Comparison of ENCODE assay signal across 9 cellular contexts in genomic region chr15:81336568-81336967, GRCh38. TPM values are rescaled to one million over a fixed set of nuclear protein-coding genes. Genes with fewer than 3 reads are reported as not detected.
DNase-seq lines count a peak whose midpoint lies in the region; ATAC-seq and TF ChIP-seq lines count a peak whose summit lies in the region.
"Had no signal": no experiment of that assay in that cellular context is flagged by ENCODE, and none has a peak within 500 bp of the region (broad histone marks: within the 10 kb centered on the region; RNA-seq: fewer than 3 reads in every experiment).

No MANE protein-coding gene starts in this region.

- H3K4me3 ChIP-seq in mucosa of descending colon = no peak overlapping the region

- peaks cover 3% of the 10 kb centered on the region for H3K4me1 Mint-ChIP-seq in activated T-cell treated with anti-CD3 and anti-CD28 coated beads, Interleukin-2, amount 50 U/mL, for 4 hours (ENCODE audit: low read depth)

- no peaks in the 10 kb centered on the region for H3K9me3 Mint-ChIP-seq in activated T-cell treated with anti-CD3 and anti-CD28 coated beads, Interleukin-2, amount 50 U/mL, for 4 hours

- intact Hi-C loops in mucosa of descending colon (cut with DNase I, micrococcal nuclease) = loop anchor here in 1 of 2 donors (10.0 kb wide), 1 partner anchor 62 kb away; no protein-coding TSS in a partner anchor
- intact Hi-C loops in sciatic nerve (cut with DNase I) = no loop called here

- DNase-seq in ELR (ENCODE audit: low read depth) (peak; percentile 51), HT-29 (ENCODE audit: low spot score) (peak; percentile 17), mucosa of descending colon (peak in 1 of 3 donors; percentile 52), AG20443 (ENCODE audit: low spot score) (no peak), sciatic nerve (ENCODE audit: low spot score) (no peak), COLO668 (lab: John Stamatoyannopoulos, UW; ENCODE audit: unreplicated experiment) (no peak)
- DNase-seq in activated T-cell treated with anti-CD3 and anti-CD28 coated beads, Interleukin-2, amount 50 U/mL, for 4 hours = peak; percentile 41

- H3K4me1 ChIP-seq in mucosa of descending colon (ENCODE audit: low read depth) = peaks cover 6% of the 10 kb centered on the region

- no peak for TF ChIP-seq CTCF in mucosa of descending colon (IDR thresholded peaks at IDR 0.05)

- no peaks in the 10 kb centered on the region for H3K9me3 ChIP-seq in mucosa of descending colon

- no peak overlapping the region for H3K4me3 Mint-ChIP-seq in activated T-cell treated with anti-CD3 and anti-CD28 coated beads, Interleukin-2, amount 50 U/mL, for 4 hours

- peak in 1 of 2 donors; percentile 60 for ATAC-seq in activated T-cell treated with anti-CD3 and anti-CD28 coated beads, Interleukin-2, amount 50 U/mL, for 4 hours
- ATAC-seq in mucosa of descending colon (peak; percentile 24), HG03039 (IDR thresholded peaks at IDR 0.05; ENCODE audit: unreplicated experiment) (no peak), sciatic nerve (no peak)

- H3K36me3 Mint-ChIP-seq in activated T-cell treated with anti-CD3 and anti-CD28 coated beads, Interleukin-2, amount 50 U/mL, for 4 hours (ENCODE audit: insufficient read depth) = no peaks in the 10 kb centered on the region

- H3K27me3 Mint-ChIP-seq in activated T-cell treated with anti-CD3 and anti-CD28 coated beads, Interleukin-2, amount 50 U/mL, for 4 hours (ENCODE audit: low read depth) = peaks cover 2% of the 10 kb centered on the region

- H3K36me3 ChIP-seq in mucosa of descending colon (ENCODE audit: low read depth) = no peaks in the 10 kb centered on the region

RNA-seq across cellular contexts. Expression of gene STARD5, which starts 12.6 kb away (rescaled TPM):
- 0.31 and 1.3 TPM in 2 replicates for total RNA-seq in HT-29 (2014; rRNA removed; shearing (Covaris generic))
- 1 to 10 TPM; 2.8 to 5.3 (median 3.7) TPM for total RNA-seq in activated T-cell treated with anti-CD3 and anti-CD28 coated beads, Interleukin-2, amount 50 U/mL, for 4 hours
- 10 to 100 TPM; 16.6 to 38.9 (median 33.4) TPM for total RNA-seq in mucosa of descending colon
- 6.1 TPM for total RNA-seq in sciatic nerve

RNA-seq across cellular contexts. Expression of gene TMC3, which starts 37.4 kb away (rescaled TPM):
- total RNA-seq in HT-29 (2014; rRNA removed; shearing (Covaris generic)) = not detected in 2 replicates
- not detected for total RNA-seq in activated T-cell treated with anti-CD3 and anti-CD28 coated beads, Interleukin-2, amount 50 U/mL, for 4 hours
- total RNA-seq in mucosa of descending colon (under 1 TPM in 1 of 3 donors, not detected in 2; 0.95 TPM), sciatic nerve (0.13 TPM)
- total RNA-seq: glomerular endothelial cell had no signal

Comparison
In these comparisons a context has a peak if more than half of its experiments do, and no peak if none do; other contexts are left out.
1. DNase-seq: peak in ELR (single experiment), HT-29 (single experiment) and activated T-cell treated with anti-CD3 and anti-CD28 coated beads, Interleukin-2, amount 50 U/mL, for 4 hours (single experiment); none in AG20443 (single experiment), sciatic nerve (single experiment) and COLO668 (single experiment).